In the genomic region with DNA sequence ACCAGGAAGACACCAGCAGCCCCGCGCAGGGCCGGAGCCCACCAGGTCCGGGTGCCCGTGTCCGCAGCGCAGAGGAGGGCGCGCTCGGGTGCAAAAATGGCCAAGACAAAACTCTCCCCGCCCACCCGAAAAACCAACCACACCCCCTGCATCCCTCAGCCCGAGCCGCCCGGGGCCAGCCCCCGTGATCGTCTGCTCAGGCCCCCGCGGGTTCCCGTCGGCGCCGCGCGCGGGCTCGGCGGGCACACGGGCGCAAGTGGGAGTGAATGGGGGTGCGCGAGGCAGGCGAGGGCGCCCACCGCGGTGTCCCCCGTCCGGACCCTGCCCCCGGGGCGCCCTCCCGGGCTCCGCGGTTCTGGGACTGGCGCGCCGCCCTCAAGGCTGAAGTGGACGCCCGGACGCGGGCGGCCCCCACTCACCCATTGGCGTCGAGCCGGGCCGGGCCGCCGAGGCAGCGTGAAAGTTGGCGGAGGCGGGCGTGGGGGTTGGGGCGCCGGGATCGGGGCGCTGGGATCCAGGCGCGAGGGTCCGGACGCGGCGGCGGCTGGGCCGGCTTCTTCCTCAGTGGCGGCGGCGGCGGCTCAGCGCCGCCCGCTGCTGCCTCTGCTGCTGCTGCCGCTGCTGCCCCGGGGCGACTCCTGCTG, we compare ENCODE assay signal across 8 cellular contexts. TPM values are rescaled to one million over a fixed set of nuclear protein-coding genes. Genes with fewer than 3 reads are reported as not detected.
DNase-seq lines count a peak whose midpoint lies in the region; ATAC-seq and TF ChIP-seq lines count a peak whose summit lies in the region.

No MANE protein-coding gene starts in this region.

- DNase-seq in activated CD8-positive, alpha-beta memory T cell treated with anti-CD3 and anti-CD28 coated beads, Interleukin-2, amount 10 ng/mL, durations not matched to agents 7 days and 5 days, result peak; percentile 54
- no peak for DNase-seq in fibroblast of villous mesenchyme (ENCODE audit: low read depth)
- peak; percentile 76 for DNase-seq in osteoblast (ENCODE audit: insufficient read length, low spot score, missing footprints)
- DNase-seq in NCI-H146 (lab: John Stamatoyannopoulos, UW), result no peak
- no peak for DNase-seq in NCI-H526 treated with DMSO at 0.1 percent for 48 hours (lab: John Stamatoyannopoulos, UW)

- H3K9me3 Mint-ChIP-seq in activated CD8-positive, alpha-beta memory T cell treated with anti-CD3 and anti-CD28 coated beads, Interleukin-2, amount 10 ng/mL, durations not matched to agents 7 days and 5 days (ENCODE audit: low read depth), result no peaks in the 10 kb centered on the region

- peaks cover 21% of the 10 kb centered on the region for H3K4me1 ChIP-seq in osteoblast (ENCODE audit: insufficient read depth, low read length)

- TF ChIP-seq CTCF in fibroblast of villous mesenchyme (IDR thresholded peaks at IDR 0.05; ENCODE audit: insufficient read depth, low read depth, low read length) (no peak), osteoblast (IDR thresholded peaks at IDR 0.05; ENCODE audit: extremely low read depth, low read depth, low read length) (no peak)

- H3K27me3 ChIP-seq in osteoblast (ENCODE audit: insufficient read depth, low read length), result no peaks in the 10 kb centered on the region

- no peak overlapping the region for H2AFZ ChIP-seq in osteoblast (ENCODE audit: low read length)

- H3K4me3 Mint-ChIP-seq in activated CD8-positive, alpha-beta memory T cell treated with anti-CD3 and anti-CD28 coated beads, Interleukin-2, amount 10 ng/mL, durations not matched to agents 7 days and 5 days, result peak overlapping the region; percentile 82

- peaks cover 52% of the 10 kb centered on the region for H3K4me1 Mint-ChIP-seq in activated CD8-positive, alpha-beta memory T cell treated with anti-CD3 and anti-CD28 coated beads, Interleukin-2, amount 10 ng/mL, durations not matched to agents 7 days and 5 days

- no peaks in the 10 kb centered on the region for H3K27me3 Mint-ChIP-seq in activated CD8-positive, alpha-beta memory T cell treated with anti-CD3 and anti-CD28 coated beads, Interleukin-2, amount 10 ng/mL, durations not matched to agents 7 days and 5 days

- H3K36me3 Mint-ChIP-seq in activated CD8-positive, alpha-beta memory T cell treated with anti-CD3 and anti-CD28 coated beads, Interleukin-2, amount 10 ng/mL, durations not matched to agents 7 days and 5 days, result peaks cover 6% of the 10 kb centered on the region

- H4K20me1 ChIP-seq in osteoblast (ENCODE audit: insufficient read depth, low read length), result no peaks in the 10 kb centered on the region

- H3K4me2 ChIP-seq in osteoblast (ENCODE audit: insufficient read depth, low read length), result peak overlapping the region; percentile 75

- H3K36me3 ChIP-seq in osteoblast (ENCODE audit: insufficient read depth, low read length), result no peaks in the 10 kb centered on the region

- CTCF ChIA-PET in activated CD8-positive, alpha-beta memory T cell treated with anti-CD3 and anti-CD28 coated beads, Interleukin-2, amount 10 ng/mL, durations not matched to agents 7 days and 5 days (lab: Charles Lee), result interaction anchor here (0.6 to 1.3 kb wide), 3 partner anchors 42 to 153 kb away, joined by 3 to 6 read pairs (median 3); no protein-coding TSS in a partner anchor

- H3K9me3 ChIP-seq in osteoblast (ENCODE audit: low read depth, low read length), result no peaks in the 10 kb centered on the region

- ATAC-seq in HG03342 (IDR thresholded peaks at IDR 0.05; ENCODE audit: unreplicated experiment) (peak; percentile 5), GM21576 (IDR thresholded peaks at IDR 0.05; ENCODE audit: unreplicated experiment) (no peak)
- peak; percentile 66 for ATAC-seq in activated CD8-positive, alpha-beta memory T cell treated with anti-CD3 and anti-CD28 coated beads, Interleukin-2, amount 10 ng/mL, durations not matched to agents 7 days and 5 days

- no peak overlapping the region for H3K27ac ChIP-seq in osteoblast (ENCODE audit: low read depth, low read length)

- H3K27ac Mint-ChIP-seq in activated CD8-positive, alpha-beta memory T cell treated with anti-CD3 and anti-CD28 coated beads, Interleukin-2, amount 10 ng/mL, durations not matched to agents 7 days and 5 days, result peak overlapping the region; percentile 67

- H3K4me3 ChIP-seq in GM08714 (ENCODE audit: low read length) (peak overlapping the region; percentile 90), fibroblast of villous mesenchyme (ENCODE audit: low read depth, low read length) (peak overlapping the region; percentile 58), osteoblast (ENCODE audit: insufficient read depth, low read length) (peak overlapping the region; percentile 75)

- peaks cover 9% of the 10 kb centered on the region for H3K79me2 ChIP-seq in osteoblast (ENCODE audit: insufficient read depth, low read length)

RNA-seq across cellular contexts. Expression of gene SH3KBP1, which starts 0.4 kb away (rescaled TPM):
- 100 to 1,000 TPM in 1 of 2 experiments, 10 to 100 TPM in 1; 99.7 to 119 TPM for total RNA-seq in activated CD8-positive, alpha-beta memory T cell treated with anti-CD3 and anti-CD28 coated beads, Interleukin-2, amount 10 ng/mL, durations not matched to agents 7 days and 5 days
- total RNA-seq in fibroblast of villous mesenchyme (18.6 and 21.3 TPM in 2 replicates), osteoblast (32.6 and 35.1 TPM in 2 replicates)

Comparison
In these comparisons a context has a peak if more than half of its experiments do, and no peak if none do; other contexts are left out.
1. DNase-seq: peak in activated CD8-positive, alpha-beta memory T cell treated with anti-CD3 and anti-CD28 coated beads, Interleukin-2, amount 10 ng/mL, durations not matched to agents 7 days and 5 days (single experiment) and osteoblast (single experiment); none in fibroblast of villous mesenchyme (single experiment), NCI-H146 (single experiment) and NCI-H526 treated with DMSO at 0.1 percent for 48 hours (single experiment).
2. Peak in every context shown above with its lines, with median percentiles within 50 percentile points of each other: H3K4me3 ChIP-seq.